ENCODE assay signal across 14 cellular contexts in genomic region chr9:112550531-112550930, GRCh38.
DNase-seq lines count a peak whose midpoint lies in the region; ATAC-seq and TF ChIP-seq lines count a peak whose summit lies in the region.
"Had no signal": no experiment of that assay in that cellular context is flagged by ENCODE, and none has a peak within 500 bp of the region (broad histone marks: within the 10 kb centered on the region; RNA-seq: fewer than 3 reads in every experiment).

No MANE protein-coding gene starts in this region.

- TF ChIP-seq CTCF in GM23338 (conservative IDR thresholded peaks at IDR 0.05; ENCODE audit: low read depth in 2 of 2): no peak
- no peak for TF ChIP-seq CTCF in RWPE2 (IDR thresholded peaks at IDR 0.05; ENCODE audit: poor library complexity, severe bottlenecking)
- no peak for TF ChIP-seq CTCF in hepatocyte (IDR thresholded peaks at IDR 0.05; ENCODE audit: poor library complexity)
- no peak for TF ChIP-seq CTCF in neural progenitor cell (IDR thresholded peaks at IDR 0.05)

- H2AFZ ChIP-seq in GM23338: no peak overlapping the region
- H2AFZ ChIP-seq in hepatocyte: no peak overlapping the region
- no peak overlapping the region for H2AFZ ChIP-seq in neural progenitor cell (replicated peaks)

- H3K9me2 ChIP-seq in GM23338 (ENCODE audit: insufficient read depth) (no peaks in the 10 kb centered on the region), hepatocyte (replicated peaks; ENCODE audit: insufficient read depth) (no peaks in the 10 kb centered on the region)

- H3K4me3 ChIP-seq in GM23338 (no peak overlapping the region), RWPE2 (ENCODE audit: severe bottlenecking) (no peak overlapping the region), hepatocyte (no peak overlapping the region), neural progenitor cell (no peak overlapping the region), MG63 (no peak overlapping the region)

- H4K20me1 ChIP-seq in GM23338 (replicated peaks; ENCODE audit: insufficient read depth): peaks cover 3% of the 10 kb centered on the region; the same call in 1 of the 2 replicates
- H4K20me1 ChIP-seq in hepatocyte (ENCODE audit: insufficient read depth, poor library complexity, severe bottlenecking): no peaks in the 10 kb centered on the region
- H4K20me1 ChIP-seq in neural progenitor cell (ENCODE audit: low read depth): peaks cover 83% of the 10 kb centered on the region

- H3K4me3 Mint-ChIP-seq in GM23338 (no peak overlapping the region), neural progenitor cell (no peak overlapping the region)
- no peak overlapping the region for H3K4me3 Mint-ChIP-seq in natural killer cell treated with Interleukin-12 subunit alpha and Interleukin-12 subunit beta and Interleukin-15 and Interleukin-18, amount 100 ng/mL, for 72 hours

- peaks cover 17% of the 10 kb centered on the region for H3K9me3 Mint-ChIP-seq in GM23338
- H3K9me3 Mint-ChIP-seq in neural progenitor cell: peaks cover 18% of the 10 kb centered on the region
- peaks cover 3% of the 10 kb centered on the region for H3K9me3 Mint-ChIP-seq in natural killer cell treated with Interleukin-12 subunit alpha and Interleukin-12 subunit beta and Interleukin-15 and Interleukin-18, amount 100 ng/mL, for 72 hours

- H3K36me3 Mint-ChIP-seq in GM23338 (ENCODE audit: low read depth) (peaks cover 16% of the 10 kb centered on the region; the same call in 2 of the 3 replicates), neural progenitor cell (peaks cover 34% of the 10 kb centered on the region)
- H3K36me3 Mint-ChIP-seq in natural killer cell treated with Interleukin-12 subunit alpha and Interleukin-12 subunit beta and Interleukin-15 and Interleukin-18, amount 100 ng/mL, for 72 hours: peaks cover 5% of the 10 kb centered on the region

- WGBS in hepatocyte (ENCODE audit: low lambda C conversion rate, missing lambda C conversion rate): 64% methylated on average over 4 of the region's 4 CpGs

- H3K4me1 ChIP-seq in GM23338 (ENCODE audit: insufficient read depth) (peaks cover 49% of the 10 kb centered on the region), RWPE2 (ENCODE audit: insufficient read depth, poor library complexity, severe bottlenecking) (peaks cover 14% of the 10 kb centered on the region), hepatocyte (ENCODE audit: insufficient read depth) (peaks cover 3% of the 10 kb centered on the region), neural progenitor cell (peaks cover 52% of the 10 kb centered on the region)

- no peak overlapping the region for H3K9ac ChIP-seq in neural progenitor cell

- peaks cover 63% of the 10 kb centered on the region for H3K4me1 Mint-ChIP-seq in GM23338
- peaks cover 28% of the 10 kb centered on the region for H3K4me1 Mint-ChIP-seq in neural progenitor cell
- H3K4me1 Mint-ChIP-seq in natural killer cell treated with Interleukin-12 subunit alpha and Interleukin-12 subunit beta and Interleukin-15 and Interleukin-18, amount 100 ng/mL, for 72 hours (ENCODE audit: low read depth in 2 of 2): peaks cover 17 to 18% of the 10 kb centered on the region in 2 donors

- H3K27me3 ChIP-seq in GM23338 (ENCODE audit: insufficient read depth): no peaks in the 10 kb centered on the region
- no peaks in the 10 kb centered on the region for H3K27me3 ChIP-seq in RWPE2 (ENCODE audit: insufficient read depth, poor library complexity, severe bottlenecking)
- no peaks in the 10 kb centered on the region for H3K27me3 ChIP-seq in hepatocyte
- H3K27me3 ChIP-seq in neural progenitor cell: no peaks in the 10 kb centered on the region
- H3K27me3 ChIP-seq in MG63: no peaks in the 10 kb centered on the region

- H3K27ac ChIP-seq in GM23338 (ENCODE audit: low read depth) (0 out of 2 replicates have a peak overlapping the region, but pooled peaks have one; percentile 8), RWPE2 (ENCODE audit: poor library complexity, severe bottlenecking) (no peak overlapping the region), hepatocyte (peak overlapping the region; percentile 36), neural progenitor cell (no peak overlapping the region)

- H3K9me3 ChIP-seq in RWPE2 (ENCODE audit: severe bottlenecking) (no peaks in the 10 kb centered on the region), hepatocyte (ENCODE audit: low read depth) (no peaks in the 10 kb centered on the region), neural progenitor cell (ENCODE audit: low read depth) (no peaks in the 10 kb centered on the region), MG63 (no peaks in the 10 kb centered on the region)

- H3K27me3 Mint-ChIP-seq in GM23338 (ENCODE audit: insufficient read depth, low read depth, poor library complexity) (peaks cover 10% of the 10 kb centered on the region), neural progenitor cell (ENCODE audit: insufficient read depth, low read depth) (peaks cover 6% of the 10 kb centered on the region)
- H3K27me3 Mint-ChIP-seq in natural killer cell treated with Interleukin-12 subunit alpha and Interleukin-12 subunit beta and Interleukin-15 and Interleukin-18, amount 100 ng/mL, for 72 hours: no peaks in the 10 kb centered on the region

- H3K27ac Mint-ChIP-seq in GM23338 (no peak overlapping the region), neural progenitor cell (peak overlapping the region; percentile 40)
- no peak overlapping the region for H3K27ac Mint-ChIP-seq in natural killer cell treated with Interleukin-12 subunit alpha and Interleukin-12 subunit beta and Interleukin-15 and Interleukin-18, amount 100 ng/mL, for 72 hours

- H3K79me2 ChIP-seq in GM23338 (replicated peaks; ENCODE audit: insufficient read depth): peaks cover 73% of the 10 kb centered on the region
- H3K79me2 ChIP-seq in hepatocyte: peaks cover 81% of the 10 kb centered on the region
- H3K79me2 ChIP-seq in neural progenitor cell (ENCODE audit: low read depth): peaks cover 97% of the 10 kb centered on the region

- H3K36me3 ChIP-seq in GM23338 (ENCODE audit: insufficient read depth) (no peaks in the 10 kb centered on the region), RWPE2 (ENCODE audit: low read depth) (no peaks in the 10 kb centered on the region), hepatocyte (replicated peaks; ENCODE audit: insufficient read depth, low read depth) (no peaks in the 10 kb centered on the region), neural progenitor cell (no peaks in the 10 kb centered on the region), MG63 (no peaks in the 10 kb centered on the region)

- ATAC-seq in GM23338 (peak; percentile 12; the same call in 2 of the 3 replicates), RWPE2 (ENCODE audit: low read depth) (peak; percentile 75)
- ATAC-seq in natural killer cell treated with Interleukin-12 subunit alpha and Interleukin-12 subunit beta and Interleukin-15 and Interleukin-18, amount 100 ng/mL, for 72 hours: no peak
- ATAC-seq: PC-3 had no signal

- H3F3A ChIP-seq in GM23338 (replicated peaks; ENCODE audit: low read depth): no peaks in the 10 kb centered on the region
- peaks cover 31% of the 10 kb centered on the region for H3F3A ChIP-seq in neural progenitor cell (ENCODE audit: low read depth)

- DNase-seq in GM23338 (ENCODE audit: low spot score) (peak; percentile 66), RWPE2 (ENCODE audit: low spot score) (no peak), hepatocyte (ENCODE audit: low spot score) (peak; percentile 20), neural progenitor cell (ENCODE audit: low spot score) (no peak), dedifferentiated amniotic fluid mesenchymal stem cell (ENCODE audit: extremely low spot score) (no peak), MG63 (no peak)
- no peak for DNase-seq in natural killer cell treated with Interleukin-12 subunit alpha and Interleukin-12 subunit beta and Interleukin-15 and Interleukin-18, amount 100 ng/mL, for 72 hours (ENCODE audit: low spot score)
- no peak for DNase-seq in effector CD8-positive, alpha-beta T cell (lab: John Stamatoyannopoulos, UW)
- DNase-seq: C1 segment of cervical spinal cord, DMS 273 treated with DMSO at 0.1 percent for 48 hours, NCI-H146, NCI-H345, NCI-H526 treated with DMSO at 0.1 percent for 48 hours, PC-3 had no signal

- H3K4me2 ChIP-seq in GM23338 (peak overlapping the region; percentile 50; the same call in 1 of the 2 replicates), hepatocyte (no peak overlapping the region), neural progenitor cell (peak overlapping the region; percentile 30)

TF ChIP-seq in GM23338, 12 proteins besides CTCF, POLR2A, EP300 and RAD21 (continues in another document):
- no peak for TF ChIP-seq POLR2AphosphoS5 (IDR thresholded peaks at IDR 0.05; ENCODE audit: low read depth)
- TF ChIP-seq STAT1 (IDR thresholded peaks at IDR 0.05; ENCODE audit: unreplicated experiment): no peak

Comparison
In these comparisons a context has a peak if more than half of its experiments do, and no peak if none do; other contexts are left out.
1. ATAC-seq: peak in GM23338 (single experiment) and RWPE2 (single experiment); none in natural killer cell treated with Interleukin-12 subunit alpha and Interleukin-12 subunit beta and Interleukin-15 and Interleukin-18, amount 100 ng/mL, for 72 hours (0 of 2).
2. DNase-seq: peak in GM23338 (single experiment) and hepatocyte (single experiment); none in RWPE2 (single experiment), neural progenitor cell (single experiment), natural killer cell treated with Interleukin-12 subunit alpha and Interleukin-12 subunit beta and Interleukin-15 and Interleukin-18, amount 100 ng/mL, for 72 hours (single experiment), dedifferentiated amniotic fluid mesenchymal stem cell (single experiment), MG63 (single experiment) and effector CD8-positive, alpha-beta T cell (single experiment).
3. H3K27ac ChIP-seq: peak in GM23338 (single experiment) and hepatocyte (single experiment); none in RWPE2 (single experiment) and neural progenitor cell (single experiment).